ENCODE assay signal across 13 cellular contexts in the genomic region with DNA sequence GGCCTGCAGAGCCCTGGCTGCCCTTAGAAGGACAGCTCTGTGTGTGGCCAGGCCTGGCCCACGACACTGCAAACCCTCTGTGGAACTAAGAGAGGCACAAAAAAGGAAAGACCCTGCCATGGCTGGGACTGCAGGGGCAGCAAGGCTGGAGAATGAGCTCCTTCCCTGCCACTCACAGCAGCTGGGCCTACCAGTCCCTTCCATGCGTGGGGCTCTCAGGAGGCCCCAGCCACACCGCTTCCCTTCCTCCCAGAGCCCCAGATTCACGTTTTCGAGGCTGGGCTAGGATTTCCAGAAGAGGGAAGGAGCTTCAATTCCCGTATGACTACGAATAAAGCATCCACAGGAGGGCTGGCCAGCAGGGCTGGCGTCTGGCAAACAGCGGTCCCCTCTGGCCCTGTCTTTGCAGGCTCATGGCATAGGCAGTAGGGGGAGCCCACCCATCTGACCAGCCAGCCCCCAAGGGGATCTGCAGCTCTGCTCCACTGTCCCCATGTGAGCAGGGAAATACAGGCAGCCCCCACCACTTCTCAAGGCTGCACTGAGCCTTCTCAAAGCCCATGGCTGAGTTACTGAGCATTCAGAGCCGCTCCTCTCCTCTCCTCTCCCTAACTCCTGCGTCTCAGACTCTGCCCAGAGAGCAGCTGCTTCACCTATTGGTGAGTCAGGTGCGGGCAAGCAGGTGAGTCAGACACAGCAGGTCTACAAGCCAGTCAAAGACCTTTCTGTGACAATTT. TPM values are rescaled to one million over a fixed set of nuclear protein-coding genes. Genes with fewer than 3 reads are reported as not detected.
DNase-seq lines count a peak whose midpoint lies in the region; ATAC-seq, FAIRE-seq and TF ChIP-seq lines count a peak whose summit lies in the region.
"Had no signal": no experiment of that assay in that cellular context is flagged by ENCODE, and none has a peak within 500 bp of the region (broad histone marks: within the 10 kb centered on the region; RNA-seq: fewer than 3 reads in every experiment).

No MANE protein-coding gene starts in this region.

- TF ChIP-seq CTCF in OCI-LY3 (IDR thresholded peaks at IDR 0.05; ENCODE audit: low read depth, low read length) = peak; percentile 27; the same call in 1 of the 2 replicates
- TF ChIP-seq CTCF in left lung (IDR thresholded peaks at IDR 0.05) = no peak
- TF ChIP-seq CTCF in thyroid gland (IDR thresholded peaks at IDR 0.05) = peak in 2 of 6 experiments; percentile 1 to 16

- H3K79me2 ChIP-seq in OCI-LY3 (ENCODE audit: low read length) (no peaks in the 10 kb centered on the region), Karpas-422 (ENCODE audit: low read length) (no peaks in the 10 kb centered on the region)

- H3K36me3 ChIP-seq in OCI-LY3 (replicated peaks; ENCODE audit: low read depth, low read length) (no peaks in the 10 kb centered on the region), left lung (no peaks in the 10 kb centered on the region), thyroid gland (no peaks in the 10 kb centered on the region), Karpas-422 (ENCODE audit: insufficient read depth, low read length) (no peaks in the 10 kb centered on the region)
- H3K36me3 ChIP-seq: gastroesophageal sphincter had no signal

- no peaks in the 10 kb centered on the region for H3K27me3 ChIP-seq in OCI-LY3 (ENCODE audit: low read depth, low read length)
- no peaks in the 10 kb centered on the region for H3K27me3 ChIP-seq in left lung
- no peaks in the 10 kb centered on the region for H3K27me3 ChIP-seq in thyroid gland
- no peaks in the 10 kb centered on the region for H3K27me3 ChIP-seq in Karpas-422 (ENCODE audit: low read length)
- H3K27me3 ChIP-seq: gastroesophageal sphincter had no signal

- ATAC-seq in left lung (peak; percentile 88), HG02610 (IDR thresholded peaks at IDR 0.05; ENCODE audit: unreplicated experiment) (no peak)
- ATAC-seq: gastroesophageal sphincter, Panc1 had no signal

- H3K9me2 ChIP-seq in Karpas-422 (replicated peaks; ENCODE audit: insufficient read depth, low read length) = no peaks in the 10 kb centered on the region

- H3K9ac ChIP-seq in OCI-LY3 (ENCODE audit: low read length) (no peak overlapping the region), Karpas-422 (ENCODE audit: low read length) (no peak overlapping the region)

- H3K4me1 ChIP-seq in OCI-LY3 (ENCODE audit: low read length) (no peaks in the 10 kb centered on the region), left lung (no peaks in the 10 kb centered on the region), thyroid gland (peaks cover 15 to 25% of the 10 kb centered on the region in 2 donors), Karpas-422 (ENCODE audit: low read length) (peaks cover 9% of the 10 kb centered on the region)

- intact Hi-C loops in left lung (cut with DNase I) (no loop called here), thyroid gland (cut with DNase I) (no loop called here)

- H3K4me3 ChIP-seq in OCI-LY3 (ENCODE audit: low read length) = no peak overlapping the region
- H3K4me3 ChIP-seq in left lung = no peak overlapping the region
- no peak overlapping the region for H3K4me3 ChIP-seq in thyroid gland (replicated peaks in 1 of 3)
- no peak overlapping the region for H3K4me3 ChIP-seq in Karpas-422 (ENCODE audit: low read length)

- H3K4me2 ChIP-seq in OCI-LY3 (ENCODE audit: low read length) = no peak overlapping the region
- H3K4me2 ChIP-seq in Karpas-422 (ENCODE audit: low read depth, low read length, poor library complexity, severe bottlenecking) = no peak overlapping the region

- TF ChIP-seq POLR2A in thyroid gland (IDR thresholded peaks at IDR 0.05) = no peak

- H3K27ac ChIP-seq in OCI-LY3 (ENCODE audit: low read length) (no peak overlapping the region), left lung (no peak overlapping the region), thyroid gland (peak overlapping the region; percentile 43 to 76 (median 70)), Karpas-422 (ENCODE audit: low read length) (no peak overlapping the region)

- 73 to 79% methylated on average over 12 of the region's 12 CpGs for WGBS in thyroid gland, 2 donors

- H3K9me3 ChIP-seq in OCI-LY3 (ENCODE audit: insufficient read depth, low read length) (no peaks in the 10 kb centered on the region), left lung (no peaks in the 10 kb centered on the region), thyroid gland (no peaks in the 10 kb centered on the region), Karpas-422 (ENCODE audit: low read length) (no peaks in the 10 kb centered on the region)
- H3K9me3 ChIP-seq: gastroesophageal sphincter had no signal

- peak; percentile 76 for DNase-seq in ecto neural progenitor cell (ENCODE audit: low spot score)
- no peak for DNase-seq in left lung
- DNase-seq in thyroid gland = peak; percentile 46 to 60
- no peak for DNase-seq in GM19239 (ENCODE audit: insufficient read length, low spot score)
- no peak for DNase-seq in Karpas-422
- DNase-seq: activated T-cell treated with anti-CD3 and anti-CD28 coated beads, Interleukin-2, amount 50 U/mL, for 1 hour; naive B cell; NCI-H1694 treated with DMSO at 0.1 percent for 48 hours had no signal

- H2AFZ ChIP-seq in OCI-LY3 (ENCODE audit: low read depth, low read length) (no peak overlapping the region), Karpas-422 (ENCODE audit: low read length) (no peak overlapping the region)

- FAIRE-seq in GM19239 (lab: Jason Lieb, UNC) = no peak
- FAIRE-seq: HTR-8/SVneo had no signal

- no peaks in the 10 kb centered on the region for H4K20me1 ChIP-seq in OCI-LY3 (ENCODE audit: insufficient read depth, low read length)
- H4K20me1 ChIP-seq in Karpas-422 (ENCODE audit: insufficient read depth, low read depth, low read length) = no peaks in the 10 kb centered on the region

RNA-seq across cellular contexts. Expression of a gene that starts 53.1 kb away (rescaled TPM):
- total RNA-seq in left lung (10 to 100 TPM in 1 of 2 donors, 1 to 10 TPM in 1; 9.6 to 17.0 TPM), thyroid gland (10 to 100 TPM; 18.3 to 37.8 (median 23.5) TPM)
- total RNA-seq in Karpas-422 (2014; rRNA removed; shearing (Covaris generic); ENCODE audit: low replicate concordance) = 0.19 and 0.79 TPM in 2 replicates

Comparison
In these comparisons a context has a peak if more than half of its experiments do, and no peak if none do; other contexts are left out.
1. H3K27ac ChIP-seq: peak in thyroid gland (3 of 3); none in OCI-LY3 (single experiment), left lung (0 of 2) and Karpas-422 (single experiment).
2. DNase-seq: peak in ecto neural progenitor cell (single experiment) and thyroid gland (2 of 2); none in left lung (0 of 2), GM19239 (single experiment) and Karpas-422 (single experiment).